8 cellular contexts compared by ENCODE assay signal in the genomic region with DNA sequence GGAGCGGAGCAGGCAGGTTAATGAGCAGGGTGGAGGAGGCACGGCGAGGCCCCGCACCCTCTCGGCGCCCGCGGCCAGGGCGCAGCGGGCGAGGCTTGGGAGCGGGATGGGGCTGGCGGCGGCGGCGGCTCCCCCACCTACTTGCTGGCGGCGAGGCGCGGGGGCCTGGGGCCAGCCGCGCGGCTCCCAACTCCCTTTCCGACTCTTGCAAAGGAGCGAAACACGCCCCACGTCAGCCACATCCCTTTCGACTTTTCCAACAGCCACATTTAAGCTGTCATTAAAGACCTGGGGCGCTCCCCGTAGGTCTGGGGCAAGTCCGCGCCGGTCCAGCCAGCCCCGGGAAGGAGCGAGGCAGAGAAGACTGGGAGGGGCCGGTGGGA. TPM values are rescaled to one million over a fixed set of nuclear protein-coding genes. Genes with fewer than 3 reads are reported as not detected.
DNase-seq lines count a peak whose midpoint lies in the region; ATAC-seq, FAIRE-seq and TF ChIP-seq lines count a peak whose summit lies in the region.

No MANE protein-coding gene starts in this region.

- peaks cover 81% of the 10 kb centered on the region for H3K27me3 ChIP-seq in A673 (replicated peaks; ENCODE audit: insufficient read depth, low read depth, low read length, poor library complexity)
- H3K27me3 ChIP-seq in iPS-18a (ENCODE audit: control insufficient read depth, insufficient read depth, low read length), result peaks cover 85% of the 10 kb centered on the region

- in situ Hi-C loops in astrocyte of the spinal cord (cut with HindIII; ENCODE audit: low sequenced_read_pairs), result no loop called here

- ATAC-seq in GM18861 (IDR thresholded peaks at IDR 0.05; ENCODE audit: unreplicated experiment), result no peak
- no peak for ATAC-seq in GM21576 (IDR thresholded peaks at IDR 0.05; ENCODE audit: unreplicated experiment)

- H3K9me3 ChIP-seq in A673 (ENCODE audit: low read depth, low read length, poor library complexity, severe bottlenecking) (no peaks in the 10 kb centered on the region), iPS-18a (ENCODE audit: control insufficient read depth, low read depth, low read length) (no peaks in the 10 kb centered on the region)

- no peak for TF ChIP-seq POLR2A in GM12891 (IDR thresholded peaks at IDR 0.05; ENCODE audit: low read depth, low read length)

- no peak overlapping the region for H3K27ac ChIP-seq in A673 (ENCODE audit: low read depth, low read length, poor library complexity, severe bottlenecking)
- H3K27ac ChIP-seq in iPS-18a (ENCODE audit: low read length), result no peak overlapping the region
- H3K27ac ChIP-seq in skin epidermis, result peak overlapping the region; percentile 15 to 91 (median 84)

- intact Hi-C loops in A673 (cut with micrococcal nuclease; ENCODE audit: unreplicated experiment), result no loop called here

- POLR2A ChIA-PET in A673 (lab: Charles Lee; ENCODE audit: low non-redundant PET), result interaction anchor here (0.6 kb wide), 1 partner anchor 16 kb away, joined by 19 read pairs; no protein-coding TSS in a partner anchor

- peak overlapping the region; percentile 24 for H3K9ac ChIP-seq in iPS-18a (ENCODE audit: low read length)

- H3K4me1 ChIP-seq in A673 (ENCODE audit: insufficient read depth, low read length, poor library complexity, severe bottlenecking) (peaks cover 7% of the 10 kb centered on the region), iPS-18a (ENCODE audit: control insufficient read depth, low read depth, low read length) (peaks cover 28% of the 10 kb centered on the region)

- BruUV-seq in A673 (replicated peaks; lab: Mats Ljungman, UMichigan), result no TSS peak

- H3K36me3 ChIP-seq in A673 (ENCODE audit: insufficient read depth, low read length, poor library complexity, severe bottlenecking), result no peaks in the 10 kb centered on the region
- H3K36me3 ChIP-seq in iPS-18a (ENCODE audit: control insufficient read depth, low read depth, low read length), result no peaks in the 10 kb centered on the region

- DNase-seq in A673 (ENCODE audit: low spot score) (peak; percentile 18), GM12891 (ENCODE audit: insufficient read length, low spot score) (peak; percentile 35), NCI-H748 treated with DMSO at 0.1 percent for 48 hours (lab: John Stamatoyannopoulos, UW) (peak; percentile 32), astrocyte of the spinal cord (ENCODE audit: low read depth, low spot score) (peak; percentile 54)

- H3K4me3 ChIP-seq in A673 (ENCODE audit: low read depth, low read length, poor library complexity, severe bottlenecking) (peak overlapping the region; percentile 72), astrocyte of the spinal cord (ENCODE audit: low read depth, low read length) (peak overlapping the region; percentile 68), iPS-18a (ENCODE audit: low read length) (peak overlapping the region; percentile 58), skin epidermis (peak overlapping the region; percentile 61 to 84 (median 77))

- CTCF ChIA-PET in A673 (lab: Charles Lee), result interaction anchor here (1.0 kb wide), 1 partner anchor 165 kb away, joined by 3 read pairs; no protein-coding TSS in a partner anchor

- FAIRE-seq in GM12891 (lab: Jason Lieb, UNC), result peak; percentile 66

- TF ChIP-seq CTCF in A673 (conservative IDR thresholded peaks at IDR 0.05; ENCODE audit: low read depth, low read length) (no peak), astrocyte of the spinal cord (IDR thresholded peaks at IDR 0.05; ENCODE audit: low read depth, low read length) (no peak)

TF ChIP-seq in GM12891, 5 proteins besides CTCF, POLR2A, EP300 and RAD21:
- TF ChIP-seq TAF1 (IDR thresholded peaks at IDR 0.05; ENCODE audit: low read depth, low read length) (no peak), PAX5 (IDR thresholded peaks at IDR 0.05; ENCODE audit: insufficient read depth, low read length, severe bottlenecking) (no peak), POLR2AphosphoS5 (IDR thresholded peaks at IDR 0.05; ENCODE audit: low read depth, low read length) (no peak), POU2F2 (IDR thresholded peaks at IDR 0.05; ENCODE audit: low read depth, low read length) (no peak), SPI1 (IDR thresholded peaks at IDR 0.05; ENCODE audit: low read depth, low read length) (no peak)

RNA-seq across cellular contexts. Expression of a gene that starts 0.7 kb away (rescaled TPM):
- 4.1 and 5.7 TPM in 2 replicates for total RNA-seq in A673 (2021)
- polyA plus RNA-seq in GM12891 (2012; ENCODE audit: low read depth, missing spikeins), result 4.6 TPM

Comparison
In these comparisons a context has a peak if more than half of its experiments do, and no peak if none do; other contexts are left out.
1. H3K27ac ChIP-seq: peak in skin epidermis (21 of 21); none in A673 (single experiment) and iPS-18a (single experiment).
2. Peak in every context shown above with its lines, with median percentiles within 50 percentile points of each other: DNase-seq and H3K4me3 ChIP-seq.